In the genomic region with DNA sequence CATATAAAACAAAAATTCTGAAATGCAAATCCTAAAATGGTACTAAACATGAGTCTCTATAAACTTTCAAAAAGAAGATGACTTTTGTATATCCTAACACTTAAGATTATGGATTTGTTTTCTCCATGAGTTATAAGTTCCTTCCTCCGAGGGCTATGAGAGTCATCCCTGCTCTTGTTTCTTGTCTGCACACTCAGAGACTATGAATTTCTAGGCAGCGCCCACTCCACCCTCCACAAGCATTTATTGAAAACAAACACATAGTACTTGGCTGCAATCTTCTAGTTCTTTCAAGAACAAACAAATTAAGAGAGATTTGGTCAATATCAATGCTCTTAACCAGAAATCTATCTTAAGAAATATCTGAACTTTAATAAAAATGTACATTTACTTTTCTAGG, we compare ENCODE assay signal across 19 cellular contexts.
DNase-seq lines count a peak whose midpoint lies in the region; ATAC-seq and TF ChIP-seq lines count a peak whose summit lies in the region.
"Had no signal": no experiment of that assay in that cellular context is flagged by ENCODE, and none has a peak within 500 bp of the region (broad histone marks: within the 10 kb centered on the region; RNA-seq: fewer than 3 reads in every experiment).

No MANE protein-coding gene starts in this region.

- H3K27me3 Mint-ChIP-seq in mesothelial cell of epicardium (ENCODE audit: low read depth) (no peaks in the 10 kb centered on the region), immature natural killer cell (ENCODE audit: low read depth in 3 of 3) (peaks cover 0 to 4% (median 0%) of the 10 kb centered on the region in 3 donors)
- H3K27me3 Mint-ChIP-seq in natural killer cell treated with Interleukin-12 subunit alpha and Interleukin-12 subunit beta and Interleukin-15 and Interleukin-18, amount 100 ng/mL, for 72 hours: no peaks in the 10 kb centered on the region
- H3K27me3 Mint-ChIP-seq: activated T-cell treated with anti-CD3 and anti-CD28 coated beads, Interleukin-2, amount 50 U/mL, for 24 hours had no signal

- H3K36me3 Mint-ChIP-seq in mesothelial cell of epicardium (peaks cover 6% of the 10 kb centered on the region), immature natural killer cell (no peaks in the 10 kb centered on the region)
- H3K36me3 Mint-ChIP-seq in natural killer cell treated with Interleukin-12 subunit alpha and Interleukin-12 subunit beta and Interleukin-15 and Interleukin-18, amount 100 ng/mL, for 72 hours: peaks cover 6% of the 10 kb centered on the region

- peaks cover 36% of the 10 kb centered on the region for H3K9me3 Mint-ChIP-seq in mesothelial cell of epicardium
- H3K9me3 Mint-ChIP-seq in natural killer cell treated with Interleukin-12 subunit alpha and Interleukin-12 subunit beta and Interleukin-15 and Interleukin-18, amount 100 ng/mL, for 72 hours: peaks cover 21% of the 10 kb centered on the region
- peaks cover 0 to 25% (median 9%) of the 10 kb centered on the region in 6 donors for H3K9me3 Mint-ChIP-seq in immature natural killer cell

- TF ChIP-seq CTCF in cardiac fibroblast (IDR thresholded peaks at IDR 0.05; ENCODE audit: low read depth, low read length): no peak
- no peak for TF ChIP-seq CTCF in mesothelial cell of epicardium (IDR thresholded peaks at IDR 0.05; ENCODE audit: unreplicated experiment)

- DNase-seq in AG08396 (ENCODE audit: low spot score) (peak; percentile 31), LoVo (ENCODE audit: low spot score) (peak; percentile 60), cardiac fibroblast (ENCODE audit: low read depth in 2 of 2) (peak; percentile 47 to 85), mesothelial cell of epicardium (ENCODE audit: low spot score in 2 of 2, unreplicated experiment in 2 of 2) (no peak), iPS-NIHi11 (ENCODE audit: low spot score) (no peak), immature natural killer cell (no peak), cerebellar nuclear complex (lab: John Stamatoyannopoulos, UW) (no peak)
- DNase-seq in natural killer cell treated with Interleukin-12 subunit alpha and Interleukin-12 subunit beta and Interleukin-15 and Interleukin-18, amount 100 ng/mL, for 72 hours (ENCODE audit: low spot score): no peak
- DNase-seq: activated CD4-positive, alpha-beta T cell treated with anti-CD3 and anti-CD28 coated beads, Interleukin-2, amount 50 U/mL, for 4 hours; activated T-cell treated with anti-CD3 and anti-CD28 coated beads, Interleukin-2, amount 50 U/mL, for 24 hours; adrenal gland; BE2C; DMS 273 treated with DMSO at 0.1 percent for 48 hours; NCI-H1105; stimulated activated CD4-positive, alpha-beta T cell treated with anti-CD3 and anti-CD28 coated beads, Interleukin-4, amount 100 ng/mL, for 24 hours; thyroid gland had no signal

- H3K4me1 Mint-ChIP-seq in mesothelial cell of epicardium (peaks cover 24% of the 10 kb centered on the region), immature natural killer cell (no peaks in the 10 kb centered on the region)
- no peaks in the 10 kb centered on the region for H3K4me1 Mint-ChIP-seq in natural killer cell treated with Interleukin-12 subunit alpha and Interleukin-12 subunit beta and Interleukin-15 and Interleukin-18, amount 100 ng/mL, for 72 hours (ENCODE audit: low read depth in 2 of 2)

- H3K4me3 ChIP-seq in cardiac fibroblast (replicated peaks in 1 of 2; ENCODE audit: low read depth in 2 of 2, low read length in 2 of 2): no peak overlapping the region
- H3K4me3 ChIP-seq: adrenal gland, gastroesophageal sphincter, lung, thyroid gland had no signal

- no peak for ATAC-seq in natural killer cell treated with Interleukin-12 subunit alpha and Interleukin-12 subunit beta and Interleukin-15 and Interleukin-18, amount 100 ng/mL, for 72 hours
- ATAC-seq: gastroesophageal sphincter, sciatic nerve had no signal

- H3K4me3 Mint-ChIP-seq in mesothelial cell of epicardium: no peak overlapping the region
- no peak overlapping the region for H3K4me3 Mint-ChIP-seq in natural killer cell treated with Interleukin-12 subunit alpha and Interleukin-12 subunit beta and Interleukin-15 and Interleukin-18, amount 100 ng/mL, for 72 hours
- H3K4me3 Mint-ChIP-seq in immature natural killer cell: no peak overlapping the region
- H3K4me3 Mint-ChIP-seq: activated T-cell treated with anti-CD3 and anti-CD28 coated beads, Interleukin-2, amount 50 U/mL, for 24 hours had no signal

- H3K27ac Mint-ChIP-seq in mesothelial cell of epicardium (peak overlapping the region; percentile 72), immature natural killer cell (no peak overlapping the region)
- H3K27ac Mint-ChIP-seq in natural killer cell treated with Interleukin-12 subunit alpha and Interleukin-12 subunit beta and Interleukin-15 and Interleukin-18, amount 100 ng/mL, for 72 hours: no peak overlapping the region
- H3K27ac Mint-ChIP-seq: activated T-cell treated with anti-CD3 and anti-CD28 coated beads, Interleukin-2, amount 50 U/mL, for 24 hours had no signal

Comparison
In these comparisons a context has a peak if more than half of its experiments do, and no peak if none do; other contexts are left out.
1. DNase-seq: peak in AG08396 (single experiment), LoVo (single experiment) and cardiac fibroblast (2 of 2); none in mesothelial cell of epicardium (0 of 2), natural killer cell treated with Interleukin-12 subunit alpha and Interleukin-12 subunit beta and Interleukin-15 and Interleukin-18, amount 100 ng/mL, for 72 hours (single experiment), iPS-NIHi11 (single experiment), immature natural killer cell (0 of 3) and cerebellar nuclear complex (0 of 2).